Comparison of ENCODE assay signal across 1 cellular context in the genomic region with DNA sequence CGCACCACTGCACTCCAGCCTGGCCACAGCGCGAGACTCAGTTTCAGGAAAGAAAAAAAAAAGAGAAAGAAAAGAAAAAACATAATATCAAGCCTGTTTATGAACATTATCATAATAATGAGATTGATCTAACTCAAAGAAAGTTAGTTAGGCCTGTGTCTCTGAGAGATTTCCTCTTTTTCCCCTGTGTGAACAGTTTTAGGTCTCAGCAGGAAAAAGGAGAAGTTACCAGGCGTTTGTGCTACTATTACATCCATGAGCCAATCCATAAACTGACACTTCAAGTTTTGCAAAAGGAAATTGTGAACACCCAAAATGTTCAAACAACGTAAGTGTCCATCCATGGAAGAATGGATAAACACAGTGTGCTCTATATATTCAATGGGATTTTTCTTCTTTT.
TF ChIP-seq lines count a peak whose summit lies in the region.

No MANE protein-coding gene starts in this region.

TF ChIP-seq in K562, 482 proteins besides CTCF, POLR2A, EP300 and RAD21:
- TF ChIP-seq, protein P1, sequence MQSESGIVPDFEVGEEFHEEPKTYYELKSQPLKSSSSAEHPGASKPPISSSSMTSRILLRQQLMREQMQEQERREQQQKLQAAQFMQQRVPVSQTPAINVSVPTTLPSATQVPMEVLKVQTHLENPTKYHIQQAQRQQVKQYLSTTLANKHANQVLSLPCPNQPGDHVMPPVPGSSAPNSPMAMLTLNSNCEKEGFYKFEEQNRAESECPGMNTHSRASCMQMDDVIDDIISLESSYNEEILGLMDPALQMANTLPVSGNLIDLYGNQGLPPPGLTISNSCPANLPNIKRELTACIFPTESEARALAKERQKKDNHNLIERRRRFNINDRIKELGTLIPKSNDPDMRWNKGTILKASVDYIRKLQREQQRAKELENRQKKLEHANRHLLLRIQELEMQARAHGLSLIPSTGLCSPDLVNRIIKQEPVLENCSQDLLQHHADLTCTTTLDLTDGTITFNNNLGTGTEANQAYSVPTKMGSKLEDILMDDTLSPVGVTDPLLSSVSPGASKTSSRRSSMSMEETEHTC (IDR thresholded peaks at IDR 0.05), result no peak
- no peak for TF ChIP-seq NCOA1 (IDR thresholded peaks at IDR 0.05; ENCODE audit: low read depth)
- no peak for TF ChIP-seq SOX6 (IDR thresholded peaks at IDR 0.05)
- no peak for TF ChIP-seq MCM7 (IDR thresholded peaks at IDR 0.05)
- TF ChIP-seq GTF2E2 (tag; IDR thresholded peaks at IDR 0.05), result no peak
- no peak for TF ChIP-seq HIVEP1 (CRISPR knock-in tag; IDR thresholded peaks at IDR 0.05)
- no peak for TF ChIP-seq CSDE1 (IDR thresholded peaks at IDR 0.05)
- TF ChIP-seq POLR2AphosphoS5 (IDR thresholded peaks at IDR 0.05; ENCODE audit: control insufficient read depth, insufficient read depth, low read depth, low read length), result no peak
- no peak for TF ChIP-seq ZNF217 (CRISPR knock-in tag; IDR thresholded peaks at IDR 0.05)
- no peak for TF ChIP-seq ZNF780A (CRISPR knock-in tag; IDR thresholded peaks at IDR 0.05)
